In genomic region chr1:230804396-230804795, GRCh38 we compare ENCODE assay signal across 19 cellular contexts. TPM values are rescaled to one million over a fixed set of nuclear protein-coding genes. Genes with fewer than 3 reads are reported as not detected.
"Had no signal": no experiment of that assay in that cellular context is flagged by ENCODE, and none has a peak within 500 bp of the region (broad histone marks: within the 10 kb centered on the region; RNA-seq: fewer than 3 reads in every experiment).

No MANE protein-coding gene starts in this region.

- DNase-seq: KBM-7, NCI-H1092 treated with DMSO at 0.1 percent for 48 hours, NCI-H1436, NCI-H187 treated with DMSO at 0.1 percent for 48 hours, NCI-H2029 treated with DMSO at 0.1 percent for 48 hours, NCI-H226, NCI-H446, NCI-H510A, NCI-H524 treated with DMSO at 0.1 percent for 48 hours, NCI-H774, Right ventricle myocardium superior, RPMI8226, SIG-M5 had no signal

- H3K27me3 ChIP-seq: SJSA1 had no signal

- H3K4me3 Mint-ChIP-seq: IgD-negative memory B cell had no signal

- H3K27ac Mint-ChIP-seq: IgD-negative memory B cell had no signal

- H3K36me3 Mint-ChIP-seq: IgD-negative memory B cell had no signal

- H3K27ac ChIP-seq: HL-60, SJSA1, SK-N-MC had no signal

- H3K4me3 ChIP-seq: SJSA1, SK-N-MC had no signal

RNA-seq across cellular contexts. Expression of gene CAPN9, which starts 57.2 kb away (rescaled TPM):
- total RNA-seq: LHCN-M2, MCF 10A, SJSA1 had no signal
